In the genomic region with DNA sequence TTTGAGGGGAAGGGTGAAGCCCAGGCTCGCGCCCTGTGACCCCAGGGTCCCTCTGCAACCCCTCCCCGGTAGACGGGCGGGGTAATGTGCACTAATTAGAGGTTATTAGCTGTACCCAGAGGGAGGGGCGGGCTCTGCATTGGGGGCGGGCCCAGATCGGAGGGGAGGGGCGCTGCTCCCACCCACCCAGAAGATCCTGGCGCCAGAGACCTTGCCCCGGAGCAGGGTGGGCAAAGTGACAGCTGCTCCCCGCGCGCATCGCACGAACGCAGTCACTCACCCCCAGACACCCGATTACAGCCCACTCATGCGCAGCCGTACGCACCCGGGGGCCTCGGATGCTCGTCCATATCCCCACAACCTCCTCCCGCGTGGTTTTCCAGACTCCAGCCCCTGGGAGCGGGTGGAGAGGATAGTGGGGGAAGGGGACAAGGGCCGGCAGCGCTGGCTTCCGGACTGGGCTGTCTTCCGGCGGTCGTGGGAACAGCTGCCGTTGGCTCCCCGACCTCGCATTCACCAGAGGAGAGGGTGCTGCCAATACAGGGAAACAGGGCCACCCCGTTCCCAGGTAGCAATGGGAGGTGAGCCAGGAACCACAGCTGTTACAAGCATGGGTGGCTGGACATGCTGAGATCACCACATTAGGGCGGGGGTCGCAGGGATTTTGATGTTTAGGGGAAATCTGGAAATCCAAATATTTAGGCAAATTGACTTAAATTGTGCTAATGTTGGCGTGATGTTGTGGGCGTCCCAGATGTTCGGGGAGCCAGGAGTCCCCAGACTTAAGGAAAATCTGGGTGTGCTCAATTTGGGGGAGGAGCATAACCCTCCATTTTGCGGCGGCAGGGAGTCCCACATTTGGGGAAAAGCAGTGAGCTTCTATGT, we compare ENCODE assay signal across 8 cellular contexts. TPM values are rescaled to one million over a fixed set of nuclear protein-coding genes. Genes with fewer than 3 reads are reported as not detected.
DNase-seq lines count a peak whose midpoint lies in the region; ATAC-seq and TF ChIP-seq lines count a peak whose summit lies in the region.

No MANE protein-coding gene starts in this region.

- H3K4me1 ChIP-seq in esophagus (ENCODE audit: control insufficient read depth in 2 of 2, insufficient read depth in 2 of 2, low read length in 1 of 2) (peaks cover 5 to 17% of the 10 kb centered on the region in 2 donors), muscle layer of colon (ENCODE audit: insufficient read depth, low read length) (peaks cover 25% of the 10 kb centered on the region), tibial artery (peaks cover 0 to 60% (median 45%) of the 10 kb centered on the region in 4 donors)

- H3K36me3 Mint-ChIP-seq in activated CD8-positive, alpha-beta T cell treated with anti-CD3 and anti-CD28 coated beads for 36 hours (ENCODE audit: low read depth), result no peaks in the 10 kb centered on the region

- DNase-seq in activated gamma-delta T cell treated with Interleukin-2 at 50 U/mL for 16 hours (peak; percentile 26), activated gamma-delta T cell (lab: John Stamatoyannopoulos, UW) (no peak), NCI-H2107 (lab: John Stamatoyannopoulos, UW) (peak; percentile 79), tibial artery (peak; percentile 73 to 88)
- DNase-seq in activated CD8-positive, alpha-beta T cell treated with anti-CD3 and anti-CD28 coated beads for 36 hours, result peak; percentile 64

- H3K27me3 ChIP-seq in esophagus (ENCODE audit: control insufficient read depth in 1 of 2, insufficient read depth in 2 of 2, low read length in 2 of 2) (no peaks in the 10 kb centered on the region), muscle layer of colon (ENCODE audit: control insufficient read depth in 1 of 2, insufficient read depth in 2 of 2, low read length in 2 of 2) (no peaks in the 10 kb centered on the region), tibial artery (no peaks in the 10 kb centered on the region)

- H3K27ac Mint-ChIP-seq in activated CD8-positive, alpha-beta T cell treated with anti-CD3 and anti-CD28 coated beads for 36 hours, result peak overlapping the region; percentile 92

- H3K9me3 Mint-ChIP-seq in activated CD8-positive, alpha-beta T cell treated with anti-CD3 and anti-CD28 coated beads for 36 hours, result no peaks in the 10 kb centered on the region

- H3K9me3 ChIP-seq in esophagus (ENCODE audit: control insufficient read depth in 2 of 2, insufficient read depth in 1 of 2, low read depth in 1 of 2, low read length in 1 of 2) (no peaks in the 10 kb centered on the region), muscle layer of colon (ENCODE audit: low read length) (no peaks in the 10 kb centered on the region), tibial artery (no peaks in the 10 kb centered on the region)

- H3K4me3 ChIP-seq in esophagus (ENCODE audit: low read depth in 1 of 2, low read length in 2 of 2), result peak overlapping the region; percentile 63 to 66
- H3K4me3 ChIP-seq in muscle layer of colon (ENCODE audit: low read depth in 1 of 2, low read length in 2 of 2), result peak overlapping the region; percentile 71 to 89
- peak overlapping the region; percentile 61 to 63 for H3K4me3 ChIP-seq in tibial artery

- POLR2A ChIA-PET in activated CD8-positive, alpha-beta T cell treated with anti-CD3 and anti-CD28 coated beads for 36 hours (lab: Charles Lee), result interaction anchor here (0.8 to 3.5 kb wide), 10 partner anchors 11 to 160 kb away, joined by 3 to 58 read pairs (median 7); partner anchors contain the start of genes CALR, JUNB, PRDX2 and THSD8

- no peaks in the 10 kb centered on the region for H3K27me3 Mint-ChIP-seq in activated CD8-positive, alpha-beta T cell treated with anti-CD3 and anti-CD28 coated beads for 36 hours

- CTCF ChIA-PET in activated CD8-positive, alpha-beta T cell treated with anti-CD3 and anti-CD28 coated beads for 36 hours (lab: Charles Lee), result interaction anchor here (1.0 to 9.2 kb wide), 17 partner anchors 8 to 389 kb away, joined by 3 to 326 read pairs (median 6); partner anchors contain the start of genes DHPS, JUNB, PRDX2 and RNASEH2A

- no peak for TF ChIP-seq CTCF in activated CD8-positive, alpha-beta T cell treated with anti-CD3 and anti-CD28 coated beads for 36 hours (IDR thresholded peaks at IDR 0.05)
- no peak for TF ChIP-seq CTCF in tibial artery (IDR thresholded peaks at IDR 0.05)

- H3K4me1 Mint-ChIP-seq in activated CD8-positive, alpha-beta T cell treated with anti-CD3 and anti-CD28 coated beads for 36 hours (ENCODE audit: low read depth), result peaks cover 45% of the 10 kb centered on the region

- WGBS in esophagus, 2 donors, result 1 to 2% methylated on average over 42 to 44 of the region's 44 CpGs

- H3K36me3 ChIP-seq in esophagus (ENCODE audit: control insufficient read depth in 2 of 2, insufficient read depth in 2 of 2, low read length in 1 of 2) (peaks cover 0 to 4% of the 10 kb centered on the region in 2 donors), muscle layer of colon (ENCODE audit: insufficient read depth, low read length) (no peaks in the 10 kb centered on the region), tibial artery (no peaks in the 10 kb centered on the region)

- H3K27ac ChIP-seq in esophagus (ENCODE audit: low read depth in 2 of 2, low read length in 1 of 2) (peak overlapping the region; percentile 96 to 99), muscle layer of colon (ENCODE audit: low read depth, low read length) (peak overlapping the region; percentile 99), tibial artery (peak overlapping the region; percentile 90 to 91)

- H3K4me3 Mint-ChIP-seq in activated CD8-positive, alpha-beta T cell treated with anti-CD3 and anti-CD28 coated beads for 36 hours, result peak overlapping the region; percentile 85

- intact Hi-C loops in activated CD8-positive, alpha-beta T cell treated with anti-CD3 and anti-CD28 coated beads for 36 hours (cut with micrococcal nuclease), result loop anchor here (2.0 kb wide), 1 partner anchor 17 kb away; no protein-coding TSS in a partner anchor
- intact Hi-C loops in tibial artery (cut with DNase I; ENCODE audit: low total_unique reads), result loop anchor here (2.0 kb wide), 1 partner anchor 15 kb away; no protein-coding TSS in a partner anchor

- peak; percentile 1 for ATAC-seq in activated CD8-positive, alpha-beta T cell treated with anti-CD3 and anti-CD28 coated beads for 36 hours
- no peak for ATAC-seq in HG02981 (IDR thresholded peaks at IDR 0.05; ENCODE audit: unreplicated experiment)

- H3K9ac ChIP-seq in muscle layer of colon (ENCODE audit: low read length), result peak overlapping the region; percentile 75

RNA-seq across cellular contexts. Expression of gene HOOK2, which starts 2.9 kb away (rescaled TPM):
- total RNA-seq in activated CD8-positive, alpha-beta T cell treated with anti-CD3 and anti-CD28 coated beads for 36 hours, result 10 to 100 TPM; 17.3 to 18.4 TPM
- polyA plus RNA-seq in esophagus, result 100 to 1,000 TPM in 1 of 2 donors, 10 to 100 TPM in 1; 47.9 to 103 TPM

RNA-seq across cellular contexts. Expression of gene JUNB, which starts 13.0 kb away (rescaled TPM):
- 100 to 1,000 TPM; 292 to 299 TPM for total RNA-seq in activated CD8-positive, alpha-beta T cell treated with anti-CD3 and anti-CD28 coated beads for 36 hours
- polyA plus RNA-seq in esophagus, result 100 to 1,000 TPM; 175 to 339 TPM

RNA-seq across cellular contexts. Expression of gene PRDX2, which starts 23.3 kb away (rescaled TPM):
- total RNA-seq in activated CD8-positive, alpha-beta T cell treated with anti-CD3 and anti-CD28 coated beads for 36 hours, result 100 to 1,000 TPM; 251 to 262 TPM
- 100 to 1,000 TPM; 157 to 323 TPM for polyA plus RNA-seq in esophagus

RNA-seq across cellular contexts. Expression of gene THSD8, which starts 23.6 kb away (rescaled TPM):
- total RNA-seq in activated CD8-positive, alpha-beta T cell treated with anti-CD3 and anti-CD28 coated beads for 36 hours, result 10 to 100 TPM; 31.1 to 36.2 TPM
- 1 to 10 TPM; 2.8 to 8.4 TPM for polyA plus RNA-seq in esophagus

RNA-seq across cellular contexts. Expression of gene BEST2, which starts 26.7 kb away (rescaled TPM):
- not detected for total RNA-seq in activated CD8-positive, alpha-beta T cell treated with anti-CD3 and anti-CD28 coated beads for 36 hours
- polyA plus RNA-seq in esophagus, result under 1 TPM; 0.06 TPM
